Comparison of ENCODE assay signal across 24 cellular contexts in the genomic region with DNA sequence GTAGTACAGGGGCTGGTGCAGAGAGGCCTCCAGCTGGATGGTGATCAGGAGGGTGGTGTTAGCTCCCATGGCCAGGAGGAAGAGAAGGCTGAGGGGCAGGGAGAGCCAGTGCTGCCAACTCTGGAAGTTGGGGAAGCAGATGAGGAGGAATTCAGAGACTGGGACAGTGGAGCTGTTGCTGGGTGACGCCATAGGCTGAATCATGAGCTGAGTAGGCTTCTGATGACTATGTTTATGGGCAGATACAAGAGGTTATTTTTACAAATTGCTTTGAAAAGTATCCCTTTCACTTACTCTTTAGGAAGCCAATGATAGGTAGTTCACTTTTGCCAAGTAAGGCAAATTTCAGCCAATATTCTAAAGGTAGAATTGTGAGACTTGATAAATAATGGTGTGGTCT. TPM values are rescaled to one million over a fixed set of nuclear protein-coding genes. Genes with fewer than 3 reads are reported as not detected.
"Had no signal": no experiment of that assay in that cellular context is flagged by ENCODE, and none has a peak within 500 bp of the region (broad histone marks: within the 10 kb centered on the region; RNA-seq: fewer than 3 reads in every experiment).

No MANE protein-coding gene starts in this region.

- H3K9me3 ChIP-seq: esophagus muscularis mucosa had no signal

- H3K27ac ChIP-seq: epithelial cell of prostate, esophagus muscularis mucosa, hepatocyte, parathyroid adenoma, skin epidermis had no signal

- H3K36me3 ChIP-seq: esophagus muscularis mucosa had no signal

- DNase-seq: effector memory CD4-positive, alpha-beta T cell; foreskin melanocyte; head of caudate nucleus; left colon; mesendoderm; naive B cell; stimulated activated CD4-positive, alpha-beta T cell treated with anti-CD3 and anti-CD28 coated beads, Interleukin-2, amount 100 ng/mL, for 24 hours; stimulated activated CD4-positive, alpha-beta T cell treated with anti-CD3 and anti-CD28 coated beads, Interleukin-4, amount 100 ng/mL, for 4 hours; stimulated activated naive CD4-positive, alpha-beta T cell; trophoblast cell had no signal

- H3K4me1 ChIP-seq: parathyroid adenoma had no signal

- ATAC-seq: left colon, sciatic nerve had no signal

- FAIRE-seq: endometrium had no signal

- H3K4me3 ChIP-seq: esophagus muscularis mucosa, hepatocyte, skin epidermis had no signal

- H3K27me3 ChIP-seq: esophagus muscularis mucosa had no signal

RNA-seq across cellular contexts. Expression of gene OR56A1, which starts 3.1 kb away (rescaled TPM):
- total RNA-seq: esophagus muscularis mucosa, kidney epithelial cell, lung microvascular endothelial cell, pulmonary artery endothelial cell had no signal
- polyA plus RNA-seq: hepatocyte, liver, urinary bladder had no signal

RNA-seq across cellular contexts. Expression of gene OR56A4, which starts 20.8 kb away (rescaled TPM):
- total RNA-seq: esophagus muscularis mucosa, hepatocyte, kidney epithelial cell, lung microvascular endothelial cell, omental fat pad, pulmonary artery endothelial cell, urinary bladder had no signal
- polyA plus RNA-seq: hepatocyte, liver, thymus, urinary bladder had no signal

RNA-seq across cellular contexts. Expression of gene OR52L1, which starts 40.7 kb away (rescaled TPM):
- total RNA-seq: esophagus muscularis mucosa, hepatocyte, kidney epithelial cell, left colon, lung microvascular endothelial cell, omental fat pad, pulmonary artery endothelial cell, sciatic nerve, urinary bladder had no signal
- polyA plus RNA-seq: hepatocyte, liver, thymus, urinary bladder had no signal

RNA-seq across cellular contexts. Expression of gene OR56A5, which starts 59.2 kb away (rescaled TPM):
- total RNA-seq: esophagus muscularis mucosa, hepatocyte, kidney epithelial cell, left colon, liver, lung microvascular endothelial cell, omental fat pad, pulmonary artery endothelial cell, sciatic nerve, urinary bladder had no signal
- polyA plus RNA-seq: hepatocyte, liver, thymus, urinary bladder had no signal
